ENCODE assay signal across 1 cellular context in the genomic region with DNA sequence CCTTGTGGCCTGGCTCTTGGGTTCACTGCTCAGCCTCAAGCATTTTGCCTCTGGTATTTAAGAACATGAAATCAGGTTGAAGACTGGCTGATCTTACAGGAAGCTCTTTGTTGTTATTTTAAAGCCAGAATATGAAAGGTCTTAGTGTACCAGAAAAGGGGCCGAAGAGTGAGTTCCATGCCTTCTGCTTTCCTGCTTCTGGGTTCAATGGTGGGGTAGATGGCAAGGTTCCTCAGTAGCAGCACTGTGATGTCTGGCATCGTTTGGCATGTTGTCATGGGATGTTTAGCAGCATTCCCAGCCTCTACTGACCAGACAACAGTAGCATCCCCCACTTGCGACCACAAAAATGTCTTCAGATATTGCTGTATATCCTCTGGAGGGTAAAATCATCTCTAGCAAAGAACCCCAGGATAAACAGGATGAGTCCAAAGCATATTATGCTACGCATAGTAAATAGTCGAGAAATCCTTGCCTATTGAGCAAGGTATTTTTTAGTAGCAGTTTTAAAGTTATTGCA.
TF ChIP-seq lines count a peak whose summit lies in the region.

No MANE protein-coding gene starts in this region.

TF ChIP-seq in HepG2, 621 proteins besides CTCF, POLR2A, EP300 and RAD21:
- TF ChIP-seq HOXA9 (CRISPR knock-in tag; IDR thresholded peaks at IDR 0.05; ENCODE audit: borderline replicate concordance) (no peak), PAF1 (CRISPR knock-in tag; IDR thresholded peaks at IDR 0.05) (no peak), PAWR (CRISPR knock-in tag; IDR thresholded peaks at IDR 0.05; ENCODE audit: borderline replicate concordance) (no peak), ZNF7 (CRISPR knock-in tag; IDR thresholded peaks at IDR 0.05) (no peak), FOXJ3 (CRISPR knock-in tag; IDR thresholded peaks at IDR 0.05; ENCODE audit: borderline replicate concordance) (no peak), ZNF44 (CRISPR knock-in tag; IDR thresholded peaks at IDR 0.05) (no peak), NCOA1 (CRISPR knock-in tag; IDR thresholded peaks at IDR 0.05) (no peak), CC2D1A (CRISPR knock-in tag; IDR thresholded peaks at IDR 0.05) (no peak), FIP1L1 (IDR thresholded peaks at IDR 0.05; ENCODE audit: borderline replicate concordance, insufficient read depth, low read depth, low read length) (no peak), IKZF1 (IDR thresholded peaks at IDR 0.05) (no peak), KDM3A (CRISPR knock-in tag; IDR thresholded peaks at IDR 0.05; ENCODE audit: low read depth) (no peak), ZNF768 (CRISPR knock-in tag; IDR thresholded peaks at IDR 0.05) (no peak), HDAC6 (IDR thresholded peaks at IDR 0.05; ENCODE audit: low read depth, low read length) (no peak)
- TF ChIP-seq, protein P1, sequence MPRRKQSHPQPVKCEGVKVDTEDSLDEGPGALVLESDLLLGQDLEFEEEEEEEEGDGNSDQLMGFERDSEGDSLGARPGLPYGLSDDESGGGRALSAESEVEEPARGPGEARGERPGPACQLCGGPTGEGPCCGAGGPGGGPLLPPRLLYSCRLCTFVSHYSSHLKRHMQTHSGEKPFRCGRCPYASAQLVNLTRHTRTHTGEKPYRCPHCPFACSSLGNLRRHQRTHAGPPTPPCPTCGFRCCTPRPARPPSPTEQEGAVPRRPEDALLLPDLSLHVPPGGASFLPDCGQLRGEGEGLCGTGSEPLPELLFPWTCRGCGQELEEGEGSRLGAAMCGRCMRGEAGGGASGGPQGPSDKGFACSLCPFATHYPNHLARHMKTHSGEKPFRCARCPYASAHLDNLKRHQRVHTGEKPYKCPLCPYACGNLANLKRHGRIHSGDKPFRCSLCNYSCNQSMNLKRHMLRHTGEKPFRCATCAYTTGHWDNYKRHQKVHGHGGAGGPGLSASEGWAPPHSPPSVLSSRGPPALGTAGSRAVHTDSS (CRISPR knock-in tag; conservative IDR thresholded peaks at IDR 0.05) = no peak
- TF ChIP-seq, protein P2, sequence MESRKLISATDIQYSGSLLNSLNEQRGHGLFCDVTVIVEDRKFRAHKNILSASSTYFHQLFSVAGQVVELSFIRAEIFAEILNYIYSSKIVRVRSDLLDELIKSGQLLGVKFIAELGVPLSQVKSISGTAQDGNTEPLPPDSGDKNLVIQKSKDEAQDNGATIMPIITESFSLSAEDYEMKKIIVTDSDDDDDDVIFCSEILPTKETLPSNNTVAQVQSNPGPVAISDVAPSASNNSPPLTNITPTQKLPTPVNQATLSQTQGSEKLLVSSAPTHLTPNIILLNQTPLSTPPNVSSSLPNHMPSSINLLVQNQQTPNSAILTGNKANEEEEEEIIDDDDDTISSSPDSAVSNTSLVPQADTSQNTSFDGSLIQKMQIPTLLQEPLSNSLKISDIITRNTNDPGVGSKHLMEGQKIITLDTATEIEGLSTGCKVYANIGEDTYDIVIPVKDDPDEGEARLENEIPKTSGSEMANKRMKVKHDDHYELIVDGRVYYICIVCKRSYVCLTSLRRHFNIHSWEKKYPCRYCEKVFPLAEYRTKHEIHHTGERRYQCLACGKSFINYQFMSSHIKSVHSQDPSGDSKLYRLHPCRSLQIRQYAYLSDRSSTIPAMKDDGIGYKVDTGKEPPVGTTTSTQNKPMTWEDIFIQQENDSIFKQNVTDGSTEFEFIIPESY (CRISPR knock-in tag; IDR thresholded peaks at IDR 0.05) = no peak
- TF ChIP-seq, protein P3, sequence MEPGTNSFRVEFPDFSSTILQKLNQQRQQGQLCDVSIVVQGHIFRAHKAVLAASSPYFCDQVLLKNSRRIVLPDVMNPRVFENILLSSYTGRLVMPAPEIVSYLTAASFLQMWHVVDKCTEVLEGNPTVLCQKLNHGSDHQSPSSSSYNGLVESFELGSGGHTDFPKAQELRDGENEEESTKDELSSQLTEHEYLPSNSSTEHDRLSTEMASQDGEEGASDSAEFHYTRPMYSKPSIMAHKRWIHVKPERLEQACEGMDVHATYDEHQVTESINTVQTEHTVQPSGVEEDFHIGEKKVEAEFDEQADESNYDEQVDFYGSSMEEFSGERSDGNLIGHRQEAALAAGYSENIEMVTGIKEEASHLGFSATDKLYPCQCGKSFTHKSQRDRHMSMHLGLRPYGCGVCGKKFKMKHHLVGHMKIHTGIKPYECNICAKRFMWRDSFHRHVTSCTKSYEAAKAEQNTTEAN (CRISPR knock-in tag; conservative IDR thresholded peaks at IDR 0.05) = no peak
- TF ChIP-seq, protein P4, sequence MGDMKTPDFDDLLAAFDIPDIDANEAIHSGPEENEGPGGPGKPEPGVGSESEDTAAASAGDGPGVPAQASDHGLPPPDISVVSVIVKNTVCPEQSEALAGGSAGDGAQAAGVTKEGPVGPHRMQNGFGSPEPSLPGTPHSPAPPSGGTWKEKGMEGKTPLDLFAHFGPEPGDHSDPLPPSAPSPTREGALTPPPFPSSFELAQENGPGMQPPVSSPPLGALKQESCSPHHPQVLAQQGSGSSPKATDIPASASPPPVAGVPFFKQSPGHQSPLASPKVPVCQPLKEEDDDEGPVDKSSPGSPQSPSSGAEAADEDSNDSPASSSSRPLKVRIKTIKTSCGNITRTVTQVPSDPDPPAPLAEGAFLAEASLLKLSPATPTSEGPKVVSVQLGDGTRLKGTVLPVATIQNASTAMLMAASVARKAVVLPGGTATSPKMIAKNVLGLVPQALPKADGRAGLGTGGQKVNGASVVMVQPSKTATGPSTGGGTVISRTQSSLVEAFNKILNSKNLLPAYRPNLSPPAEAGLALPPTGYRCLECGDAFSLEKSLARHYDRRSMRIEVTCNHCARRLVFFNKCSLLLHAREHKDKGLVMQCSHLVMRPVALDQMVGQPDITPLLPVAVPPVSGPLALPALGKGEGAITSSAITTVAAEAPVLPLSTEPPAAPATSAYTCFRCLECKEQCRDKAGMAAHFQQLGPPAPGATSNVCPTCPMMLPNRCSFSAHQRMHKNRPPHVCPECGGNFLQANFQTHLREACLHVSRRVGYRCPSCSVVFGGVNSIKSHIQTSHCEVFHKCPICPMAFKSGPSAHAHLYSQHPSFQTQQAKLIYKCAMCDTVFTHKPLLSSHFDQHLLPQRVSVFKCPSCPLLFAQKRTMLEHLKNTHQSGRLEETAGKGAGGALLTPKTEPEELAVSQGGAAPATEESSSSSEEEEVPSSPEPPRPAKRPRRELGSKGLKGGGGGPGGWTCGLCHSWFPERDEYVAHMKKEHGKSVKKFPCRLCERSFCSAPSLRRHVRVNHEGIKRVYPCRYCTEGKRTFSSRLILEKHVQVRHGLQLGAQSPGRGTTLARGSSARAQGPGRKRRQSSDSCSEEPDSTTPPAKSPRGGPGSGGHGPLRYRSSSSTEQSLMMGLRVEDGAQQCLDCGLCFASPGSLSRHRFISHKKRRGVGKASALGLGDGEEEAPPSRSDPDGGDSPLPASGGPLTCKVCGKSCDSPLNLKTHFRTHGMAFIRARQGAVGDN (CRISPR knock-in tag; IDR thresholded peaks at IDR 0.05) = no peak
- TF ChIP-seq, protein P5, sequence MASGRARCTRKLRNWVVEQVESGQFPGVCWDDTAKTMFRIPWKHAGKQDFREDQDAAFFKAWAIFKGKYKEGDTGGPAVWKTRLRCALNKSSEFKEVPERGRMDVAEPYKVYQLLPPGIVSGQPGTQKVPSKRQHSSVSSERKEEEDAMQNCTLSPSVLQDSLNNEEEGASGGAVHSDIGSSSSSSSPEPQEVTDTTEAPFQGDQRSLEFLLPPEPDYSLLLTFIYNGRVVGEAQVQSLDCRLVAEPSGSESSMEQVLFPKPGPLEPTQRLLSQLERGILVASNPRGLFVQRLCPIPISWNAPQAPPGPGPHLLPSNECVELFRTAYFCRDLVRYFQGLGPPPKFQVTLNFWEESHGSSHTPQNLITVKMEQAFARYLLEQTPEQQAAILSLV (CRISPR knock-in tag; IDR thresholded peaks at IDR 0.05; ENCODE audit: borderline replicate concordance) = no peak
